ENCODE assay signal across 8 cellular contexts in genomic region chr15:40594429-40594836, GRCh38. TPM values are rescaled to one million over a fixed set of nuclear protein-coding genes. Genes with fewer than 3 reads are reported as not detected.
DNase-seq lines count a peak whose midpoint lies in the region; ATAC-seq and TF ChIP-seq lines count a peak whose summit lies in the region.

No MANE protein-coding gene starts in this region.

- intact Hi-C loops in ascending aorta (cut with DNase I): loop anchor here (1.0 to 5.0 kb wide), 6 partner anchors 25 to 523 kb away; partner anchors contain the start of genes BAHD1, INO80, RAD51 and RMDN3

- peak overlapping the region; percentile 50 to 73 for H3K4me3 ChIP-seq in ascending aorta

- no peaks in the 10 kb centered on the region for H3K36me3 ChIP-seq in ascending aorta

- DNase-seq in DMS114 treated with DMSO at 0.1 percent for 48 hours (lab: John Stamatoyannopoulos, UW; ENCODE audit: unreplicated experiment): peak; percentile 67
- DNase-seq in NCI-H69 (lab: John Stamatoyannopoulos, UW): peak; percentile 91
- DNase-seq in ascending aorta (ENCODE audit: low spot score in 2 of 2): no peak
- peak; percentile 89 for DNase-seq in iPS-NIHi11 (ENCODE audit: low spot score)
- peak; percentile 67 for DNase-seq in stimulated activated CD8-positive, alpha-beta memory T cell treated with anti-CD3 and anti-CD28 coated beads, Interleukin-4, amount 100 ng/mL, for 48 hours
- no peak for DNase-seq in ureter (ENCODE audit: low spot score)

- no peaks in the 10 kb centered on the region for H3K27me3 ChIP-seq in ascending aorta

- ATAC-seq in GM19025 (IDR thresholded peaks at IDR 0.05; ENCODE audit: low read depth, unreplicated experiment) (peak; percentile 38), HG03097 (IDR thresholded peaks at IDR 0.05; ENCODE audit: low FRiP score, unreplicated experiment) (peak; percentile 45)

- no peak for TF ChIP-seq CTCF in ascending aorta (IDR thresholded peaks at IDR 0.05)

- H3K9me3 ChIP-seq in ascending aorta: no peaks in the 10 kb centered on the region

- peak overlapping the region; percentile 78 to 87 for H3K27ac ChIP-seq in ascending aorta

- H3K4me1 ChIP-seq in ascending aorta: peaks cover 0 to 9% of the 10 kb centered on the region in 2 donors

RNA-seq across cellular contexts. Expression of gene KNL1, which starts 0.4 kb away (rescaled TPM):
- total RNA-seq in ascending aorta (not detected), ureter (1.2 TPM)

RNA-seq across cellular contexts. Expression of gene RPUSD2, which starts 25.3 kb away (rescaled TPM):
- total RNA-seq in ascending aorta: 2.4 TPM
- total RNA-seq in ureter: 8.4 TPM

RNA-seq across cellular contexts. Expression of gene CCDC32, which starts 29.6 kb away (rescaled TPM):
- total RNA-seq in ascending aorta (16.4 TPM), ureter (28.9 TPM)

Comparison
In these comparisons a context has a peak if more than half of its experiments do, and no peak if none do; other contexts are left out.
1. DNase-seq: peak in DMS114 treated with DMSO at 0.1 percent for 48 hours (single experiment), NCI-H69 (single experiment), iPS-NIHi11 (single experiment) and stimulated activated CD8-positive, alpha-beta memory T cell treated with anti-CD3 and anti-CD28 coated beads, Interleukin-4, amount 100 ng/mL, for 48 hours (single experiment); none in ascending aorta (0 of 2) and ureter (single experiment).